ENCODE assay signal across 1 cellular context in genomic region chr18:49055787-49056186, GRCh38.
TF ChIP-seq lines count a peak whose summit lies in the region.

No MANE protein-coding gene starts in this region.

TF ChIP-seq in IMR-90, 13 proteins besides CTCF, POLR2A, EP300 and RAD21 (continued from another document):
- TF ChIP-seq ELK1 (IDR thresholded peaks at IDR 0.05; ENCODE audit: borderline replicate concordance, low read depth, low read length), result no peak
- TF ChIP-seq BHLHE40 (IDR thresholded peaks at IDR 0.05; ENCODE audit: low read depth, low read length), result peak; percentile 95
- no peak for TF ChIP-seq RFX5 (IDR thresholded peaks at IDR 0.05; ENCODE audit: low read depth, low read length)
- no peak for TF ChIP-seq CHD1 (IDR thresholded peaks at IDR 0.05; ENCODE audit: low read depth, low read length)
- TF ChIP-seq USF2 (IDR thresholded peaks at IDR 0.05; ENCODE audit: low read depth, low read length), result peak; percentile 91
- no peak for TF ChIP-seq SMC3 (IDR thresholded peaks at IDR 0.05; ENCODE audit: low read depth, low read length)
- TF ChIP-seq CEBPB (IDR thresholded peaks at IDR 0.05; ENCODE audit: low read depth, low read length), result peak; percentile 51
- TF ChIP-seq MXI1 (IDR thresholded peaks at IDR 0.05; ENCODE audit: borderline replicate concordance, low read depth, low read length), result no peak
- peak; percentile 74 for TF ChIP-seq RCOR1 (IDR thresholded peaks at IDR 0.05; ENCODE audit: insufficient replicate concordance, low read length)
